Comparison of ENCODE assay signal across 18 cellular contexts in the genomic region with DNA sequence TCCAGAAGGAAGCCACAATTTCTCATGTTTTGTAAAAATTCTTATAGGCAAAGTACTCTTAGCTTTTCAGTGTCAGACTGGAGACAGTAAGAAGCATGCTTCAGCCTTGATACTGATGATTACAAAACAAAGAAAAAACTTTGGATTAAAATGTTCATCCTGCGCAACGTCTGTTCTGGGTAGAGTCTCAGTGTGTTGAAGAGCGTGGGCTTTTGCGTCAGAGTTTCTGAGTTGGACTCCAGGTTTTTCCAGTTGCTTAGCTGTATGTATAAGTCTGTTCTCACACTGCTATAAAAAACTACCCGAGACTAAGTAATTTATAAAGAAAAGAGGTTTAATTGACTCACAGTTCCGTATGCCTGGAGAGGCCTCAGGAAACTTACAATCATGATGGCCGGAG.
A peak's percentile ranks its signal among the peaks of the same experiment; 100 is the strongest.
DNase-seq lines count a peak whose midpoint lies in the region; ATAC-seq and TF ChIP-seq lines count a peak whose summit lies in the region.
"Had no signal": no experiment of that assay in that cellular context is flagged by ENCODE, and none has a peak within 500 bp of the region (broad histone marks: within the 10 kb centered on the region; RNA-seq: fewer than 3 reads in every experiment).

No MANE protein-coding gene starts in this region.

- peak; percentile 26 for DNase-seq in inferior parietal cortex (ENCODE audit: extremely low spot score)
- no peak for DNase-seq in nephron progenitor cell
- DNase-seq in superior temporal gyrus (ENCODE audit: extremely low spot score), result peak; percentile 36
- DNase-seq in hepatic stellate cell (ENCODE audit: low spot score), result no peak
- no peak for DNase-seq in GM03348 (ENCODE audit: low spot score)
- DNase-seq: 8988T; ACHN; BE2C; CD4-positive, alpha-beta T cell; CD8-positive, alpha-beta T cell; DMS 273 treated with DMSO at 0.1 percent for 48 hours; DMS153; DMS53; DMS79; DND-41; EL; GDM1 had no signal

- H3K4me3 Mint-ChIP-seq in nephron progenitor cell, result no peak overlapping the region
- H3K4me3 Mint-ChIP-seq: CD4-positive, alpha-beta T cell; CD8-positive, alpha-beta T cell had no signal

- H3K4me1 Mint-ChIP-seq in nephron progenitor cell, result peaks cover 43% of the 10 kb centered on the region

- no peak for ATAC-seq in HG02885 (IDR thresholded peaks at IDR 0.05; ENCODE audit: poor library complexity, unreplicated experiment)
- ATAC-seq: CD8-positive, alpha-beta T cell had no signal

- no peaks in the 10 kb centered on the region for H3K36me3 Mint-ChIP-seq in nephron progenitor cell (ENCODE audit: low read depth)
- H3K36me3 Mint-ChIP-seq: CD8-positive, alpha-beta T cell had no signal

- TF ChIP-seq CTCF in nephron progenitor cell (IDR thresholded peaks at IDR 0.05), result no peak

- peak overlapping the region; percentile 15 for H3K27ac Mint-ChIP-seq in nephron progenitor cell
- H3K27ac Mint-ChIP-seq: CD4-positive, alpha-beta T cell; CD8-positive, alpha-beta T cell had no signal

- H3K9me3 Mint-ChIP-seq in nephron progenitor cell, result no peaks in the 10 kb centered on the region
- H3K9me3 Mint-ChIP-seq: CD8-positive, alpha-beta T cell had no signal

- peaks cover 4% of the 10 kb centered on the region for H3K27me3 Mint-ChIP-seq in nephron progenitor cell (ENCODE audit: low read depth, poor library complexity)
- H3K27me3 Mint-ChIP-seq: CD4-positive, alpha-beta T cell had no signal

Comparison
In these comparisons a context has a peak if more than half of its experiments do, and no peak if none do; other contexts are left out.
1. DNase-seq: peak in inferior parietal cortex (single experiment) and superior temporal gyrus (single experiment); none in nephron progenitor cell (single experiment), hepatic stellate cell (single experiment) and GM03348 (single experiment).